Comparison of ENCODE assay signal across 26 cellular contexts in genomic region chr4:32472918-32473317, GRCh38.
"Had no signal": no experiment of that assay in that cellular context is flagged by ENCODE, and none has a peak within 500 bp of the region (broad histone marks: within the 10 kb centered on the region; RNA-seq: fewer than 3 reads in every experiment).

No MANE protein-coding gene starts in this region.

- H3K36me3 ChIP-seq: esophagus squamous epithelium, left lung, suprapubic skin, transverse colon, uterus had no signal

- H3K27me3 ChIP-seq: esophagus squamous epithelium, left lung, suprapubic skin, transverse colon, uterus had no signal

- H3K27ac Mint-ChIP-seq: activated CD4-positive, alpha-beta T cell treated with anti-CD3 and anti-CD28 coated beads, Interleukin-2, amount 10 ng/mL, durations not matched to agents 7 days and 5 days; activated CD8-positive, alpha-beta T cell treated with anti-CD3 and anti-CD28 coated beads, Interleukin-2, amount 10 ng/mL, durations not matched to agents 7 days and 5 days; activated naive CD4-positive, alpha-beta T cell treated with anti-CD3 and anti-CD28 coated beads, Interleukin-2, amount 10 ng/mL, durations not matched to agents 7 days and 5 days; activated naive CD8-positive, alpha-beta T cell treated with anti-CD3 and anti-CD28 coated beads, Interleukin-2, amount 50 U/mL, for 24 hours; brain; progenitor cell of endocrine pancreas; stimulated activated naive CD8-positive, alpha-beta T cell treated with anti-CD3 and anti-CD28 coated beads, Interleukin-15, amount 100 ng/mL, for 72 hours; T-cell had no signal

- H3K36me3 Mint-ChIP-seq: activated naive CD4-positive, alpha-beta T cell treated with anti-CD3 and anti-CD28 coated beads, Interleukin-2, amount 10 ng/mL, durations not matched to agents 7 days and 5 days; brain; T-cell had no signal

- ATAC-seq: activated CD4-positive, CD25-positive, alpha-beta regulatory T cell treated with anti-CD3 and anti-CD28 coated beads, Interleukin-2, amount 50 U/mL, for 24 hours; activated CD8-positive, alpha-beta T cell treated with anti-CD3 and anti-CD28 coated beads, Interleukin-2, amount 10 ng/mL, durations not matched to agents 7 days and 5 days; activated naive CD8-positive, alpha-beta T cell treated with anti-CD3 and anti-CD28 coated beads, Interleukin-2, amount 50 U/mL, for 24 hours; activated T-cell treated with anti-CD3 and anti-CD28 coated beads, Interleukin-2, amount 50 U/mL, for 4 hours; left lung; right cardiac atrium; stimulated activated naive CD8-positive, alpha-beta T cell treated with anti-CD3 and anti-CD28 coated beads, Interleukin-15, amount 100 ng/mL, for 72 hours; T-cell had no signal

- H3K4me1 Mint-ChIP-seq: activated CD4-positive, alpha-beta T cell treated with anti-CD3 and anti-CD28 coated beads, Interleukin-2, amount 10 ng/mL, durations not matched to agents 7 days and 5 days; activated naive CD4-positive, alpha-beta T cell treated with anti-CD3 and anti-CD28 coated beads, Interleukin-2, amount 10 ng/mL, durations not matched to agents 7 days and 5 days; activated naive CD8-positive, alpha-beta T cell treated with anti-CD3 and anti-CD28 coated beads, Interleukin-2, amount 50 U/mL, for 24 hours; central memory CD8-positive, alpha-beta T cell; neural crest cell; stimulated activated naive CD8-positive, alpha-beta T cell treated with anti-CD3 and anti-CD28 coated beads, Interleukin-15, amount 100 ng/mL, for 72 hours; T-cell had no signal

- H3K4me3 ChIP-seq: esophagus squamous epithelium, left lung, suprapubic skin, transverse colon, uterus had no signal

- H3K4me1 ChIP-seq: esophagus squamous epithelium, suprapubic skin, transverse colon, uterus had no signal

- H3K27me3 Mint-ChIP-seq: activated CD4-positive, alpha-beta T cell treated with anti-CD3 and anti-CD28 coated beads, Interleukin-2, amount 10 ng/mL, durations not matched to agents 7 days and 5 days; activated naive CD4-positive, alpha-beta T cell treated with anti-CD3 and anti-CD28 coated beads, Interleukin-2, amount 10 ng/mL, durations not matched to agents 7 days and 5 days; activated naive CD8-positive, alpha-beta T cell treated with anti-CD3 and anti-CD28 coated beads, Interleukin-2, amount 50 U/mL, for 24 hours; brain; central memory CD8-positive, alpha-beta T cell; progenitor cell of endocrine pancreas; stimulated activated naive CD8-positive, alpha-beta T cell treated with anti-CD3 and anti-CD28 coated beads, Interleukin-15, amount 100 ng/mL, for 72 hours; T-cell had no signal

- H3K4me3 Mint-ChIP-seq: activated CD4-positive, alpha-beta T cell treated with anti-CD3 and anti-CD28 coated beads, Interleukin-2, amount 10 ng/mL, durations not matched to agents 7 days and 5 days; activated CD8-positive, alpha-beta T cell treated with anti-CD3 and anti-CD28 coated beads, Interleukin-2, amount 10 ng/mL, durations not matched to agents 7 days and 5 days; activated naive CD4-positive, alpha-beta T cell treated with anti-CD3 and anti-CD28 coated beads, Interleukin-2, amount 10 ng/mL, durations not matched to agents 7 days and 5 days; activated naive CD8-positive, alpha-beta T cell treated with anti-CD3 and anti-CD28 coated beads, Interleukin-2, amount 50 U/mL, for 24 hours; activated T-cell treated with anti-CD3 and anti-CD28 coated beads, Interleukin-2, amount 50 U/mL, for 4 hours; brain; central memory CD8-positive, alpha-beta T cell; neural crest cell; stimulated activated naive CD8-positive, alpha-beta T cell treated with anti-CD3 and anti-CD28 coated beads, Interleukin-15, amount 100 ng/mL, for 72 hours; T-cell had no signal

- H3K9me3 ChIP-seq: esophagus squamous epithelium, left lung, suprapubic skin, transverse colon, uterus had no signal

- H3K27ac ChIP-seq: esophagus squamous epithelium, left lung, suprapubic skin, transverse colon, uterus had no signal

- DNase-seq: activated CD4-positive, alpha-beta T cell treated with anti-CD3 and anti-CD28 coated beads, Interleukin-2, amount 10 ng/mL, durations not matched to agents 7 days and 5 days; activated CD8-positive, alpha-beta memory T cell treated with anti-CD3 and anti-CD28 coated beads, Interleukin-2, amount 50 U/mL, for 4 hours; activated CD8-positive, alpha-beta T cell treated with anti-CD3 and anti-CD28 coated beads, Interleukin-2, amount 10 ng/mL, durations not matched to agents 7 days and 5 days; activated naive CD4-positive, alpha-beta T cell treated with anti-CD3 and anti-CD28 coated beads, Interleukin-2, amount 10 ng/mL, durations not matched to agents 7 days and 5 days; activated naive CD8-positive, alpha-beta T cell treated with anti-CD3 and anti-CD28 coated beads, Interleukin-2, amount 50 U/mL, for 24 hours; activated T-cell treated with anti-CD3 and anti-CD28 coated beads, Interleukin-2, amount 50 U/mL, for 4 hours; anterior cingulate cortex; cortex of kidney; effector CD4-positive, alpha-beta T cell; esophagus squamous epithelium; hypothalamus; left lung; mammary epithelial cell; right cardiac atrium; stimulated activated CD4-positive, alpha-beta T cell treated with anti-CD3 and anti-CD28 coated beads, Interleukin-15, amount 100 ng/mL, for 24 hours; stimulated activated CD4-positive, alpha-beta T cell treated with anti-CD3 and anti-CD28 coated beads, Interleukin-4, amount 100 ng/mL, for 1 hour; stimulated activated naive CD8-positive, alpha-beta T cell treated with anti-CD3 and anti-CD28 coated beads, Interleukin-15, amount 100 ng/mL, for 72 hours; T-cell; transverse colon; uterus had no signal
